Comparison of ENCODE assay signal across 13 cellular contexts in the genomic region with DNA sequence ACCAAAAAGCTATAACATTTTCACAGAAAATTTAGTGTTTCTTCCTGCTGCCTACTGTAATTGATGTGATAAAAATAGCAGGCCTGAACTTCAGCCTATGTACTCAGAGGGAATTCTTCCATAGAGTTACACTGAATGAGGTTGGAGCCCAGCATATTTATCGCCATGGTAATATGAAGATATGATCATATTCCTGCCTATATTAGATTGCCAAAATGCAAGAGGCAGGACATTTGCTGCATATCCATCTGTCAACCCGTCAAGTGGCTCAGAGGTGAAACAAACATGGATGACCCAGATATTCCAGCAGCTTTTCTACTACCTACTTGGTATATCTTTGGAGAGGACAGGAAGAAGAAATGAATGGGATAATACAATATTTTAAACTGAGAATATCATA.
DNase-seq lines count a peak whose midpoint lies in the region; ATAC-seq lines count a peak whose summit lies in the region.
"Had no signal": no experiment of that assay in that cellular context is flagged by ENCODE, and none has a peak within 500 bp of the region (broad histone marks: within the 10 kb centered on the region; RNA-seq: fewer than 3 reads in every experiment).

No MANE protein-coding gene starts in this region.

- intact Hi-C loops in Right ventricle myocardium inferior (cut with DNase I) (no loop called here), cardiac septum (cut with DNase I) (no loop called here), left ventricle myocardium superior (cut with micrococcal nuclease) (no loop called here)

- ATAC-seq in Right ventricle myocardium inferior (peak; percentile 89), left ventricle myocardium superior (peak; percentile 72)
- ATAC-seq: HCT116 had no signal

- DNase-seq in Right ventricle myocardium inferior (ENCODE audit: missing footprints) = no peak
- DNase-seq in cardiac septum (ENCODE audit: low spot score) = no peak
- DNase-seq in NCI-H446 treated with DMSO at 0.1 percent for 48 hours (lab: John Stamatoyannopoulos, UW) = peak; percentile 42
- DNase-seq in SK-N-DZ (ENCODE audit: low spot score) = peak; percentile 91
- DNase-seq in left ventricle myocardium superior = no peak
- no peak for DNase-seq in SHP77 (lab: John Stamatoyannopoulos, UW)
- no peak for DNase-seq in NCI-H2081 (lab: John Stamatoyannopoulos, UW)
- no peak for DNase-seq in NOMO-1 (lab: John Stamatoyannopoulos, UW; ENCODE audit: unreplicated experiment in 2 of 2)
- DNase-seq: CD4-positive, alpha-beta memory T cell; DND-41; GF-D8; GM23248 had no signal

Comparison
In these comparisons a context has a peak if more than half of its experiments do, and no peak if none do; other contexts are left out.
1. DNase-seq: peak in NCI-H446 treated with DMSO at 0.1 percent for 48 hours (single experiment) and SK-N-DZ (single experiment); none in Right ventricle myocardium inferior (single experiment), cardiac septum (single experiment), left ventricle myocardium superior (single experiment), SHP77 (0 of 2), NCI-H2081 (0 of 2) and NOMO-1 (0 of 2).